1 cellular context compared by ENCODE assay signal in genomic region chr1:180889325-180889724, GRCh38.
TF ChIP-seq lines count a peak whose summit lies in the region.

No MANE protein-coding gene starts in this region.

TF ChIP-seq in H1, 55 proteins besides CTCF, POLR2A, EP300 and RAD21:
- TF ChIP-seq E2F6 (IDR thresholded peaks at IDR 0.05) (peak; percentile 74), ATF2 (IDR thresholded peaks at IDR 0.05; ENCODE audit: low read length) (no peak), YY1 (IDR thresholded peaks at IDR 0.05; ENCODE audit: low read depth, low read length) (no peak), MAX (IDR thresholded peaks at IDR 0.05) (peak; percentile 45; the same call in 1 of the 2 replicates), TBP (IDR thresholded peaks at IDR 0.05; ENCODE audit: low read depth, low read length) (no peak), CHD1 (IDR thresholded peaks at IDR 0.05; ENCODE audit: low read depth, low read length) (no peak), GTF2F1 (IDR thresholded peaks at IDR 0.05; ENCODE audit: borderline replicate concordance, low read depth, low read length) (no peak), CBX5 (IDR thresholded peaks at IDR 0.05; ENCODE audit: low read depth, low read length) (no peak), SIRT6 (IDR thresholded peaks at IDR 0.05; ENCODE audit: low read length) (no peak), ZNF274 (IDR thresholded peaks at IDR 0.05; ENCODE audit: borderline replicate concordance, extremely low read depth, low read length) (no peak), TAF7 (optimal IDR thresholded peaks at IDR 0.05; ENCODE audit: borderline replicate concordance, low read depth, low read length) (no peak), USF2 (IDR thresholded peaks at IDR 0.05; ENCODE audit: low read length) (no peak)
